Comparison of ENCODE assay signal across 15 cellular contexts in genomic region chr17:41910701-41911391, GRCh38. TPM values are rescaled to one million over a fixed set of nuclear protein-coding genes. Genes with fewer than 3 reads are reported as not detected.
DNase-seq lines count a peak whose midpoint lies in the region; ATAC-seq and TF ChIP-seq lines count a peak whose summit lies in the region.
"Had no signal": no experiment of that assay in that cellular context is flagged by ENCODE, and none has a peak within 500 bp of the region (broad histone marks: within the 10 kb centered on the region; RNA-seq: fewer than 3 reads in every experiment).

No MANE protein-coding gene starts in this region.

- TF ChIP-seq POLR2A in uterus (IDR thresholded peaks at IDR 0.05) (no peak), sigmoid colon (IDR thresholded peaks at IDR 0.05) (no peak)

- peaks cover 15% of the 10 kb centered on the region for H3K4me1 ChIP-seq in mammary epithelial cell (ENCODE audit: insufficient read depth, low read length)
- peaks cover 70% of the 10 kb centered on the region for H3K4me1 ChIP-seq in mesenchymal stem cell (ENCODE audit: control insufficient read depth, insufficient read depth, low read depth, low read length)
- H3K4me1 ChIP-seq in uterus = no peaks in the 10 kb centered on the region
- peaks cover 0 to 2% (median 0%) of the 10 kb centered on the region in 4 donors for H3K4me1 ChIP-seq in sigmoid colon

- no peak overlapping the region for H2BK5ac ChIP-seq in mesenchymal stem cell (ENCODE audit: low read depth, low read length, poor library complexity, severe bottlenecking)

- H2AFZ ChIP-seq in mammary epithelial cell (ENCODE audit: low read depth, low read length) (no peak overlapping the region), mesenchymal stem cell (ENCODE audit: low read depth, low read length) (no peak overlapping the region)

- TF ChIP-seq CTCF in AG09319 (IDR thresholded peaks at IDR 0.05; ENCODE audit: low read depth, low read length) (no peak), mammary epithelial cell (conservative IDR thresholded peaks at IDR 0.05 in 1 of 2, IDR thresholded peaks at IDR 0.05 in 1 of 2; ENCODE audit: extremely low read depth in 1 of 2, insufficient read depth in 1 of 2, low read depth in 1 of 2, low read length in 2 of 2) (no peak), Calu3 (IDR thresholded peaks at IDR 0.05; ENCODE audit: unreplicated experiment) (no peak), uterus (IDR thresholded peaks at IDR 0.05) (no peak), sigmoid colon (IDR thresholded peaks at IDR 0.05) (no peak)

- H2BK12ac ChIP-seq in mesenchymal stem cell (ENCODE audit: low read length in 2 of 2) = no peak overlapping the region

- intact Hi-C loops in mammary epithelial cell (cut with micrococcal nuclease) = no loop called here
- intact Hi-C loops in Calu3 (cut with micrococcal nuclease; ENCODE audit: unreplicated experiment) = no loop called here
- intact Hi-C loops in uterus (cut with DNase I; ENCODE audit: low total_unique reads) = no loop called here
- intact Hi-C loops in sigmoid colon (cut with DNase I) = no loop called here

- peaks cover 90% of the 10 kb centered on the region for H3K36me3 Mint-ChIP-seq in Calu3 (ENCODE audit: insufficient read depth, unreplicated experiment)

- H4K8ac ChIP-seq in mesenchymal stem cell (ENCODE audit: low read length) = no peak overlapping the region

- dilution Hi-C loops in mammary epithelial cell (cut with HindIII; ENCODE audit: low sequenced_read_pairs) = no loop called here

- H3K4me3 Mint-ChIP-seq in Calu3 (ENCODE audit: low read depth, unreplicated experiment) = no peak overlapping the region
- H3K4me3 Mint-ChIP-seq: CD4-positive, alpha-beta memory T cell had no signal

- no peak overlapping the region for H2BK120ac ChIP-seq in mesenchymal stem cell (ENCODE audit: low read depth, low read length)

- H2AK5ac ChIP-seq in mesenchymal stem cell (ENCODE audit: low read length, severe bottlenecking) = peak overlapping the region; percentile 70

- in situ Hi-C loops in mammary epithelial cell (cut with MboI; ENCODE audit: low sequenced_read_pairs in 2 of 2) = no loop called here

- H4K91ac ChIP-seq in mesenchymal stem cell (ENCODE audit: low read length) = peak overlapping the region; percentile 41

- H3K4me3 ChIP-seq in mammary epithelial cell (replicated peaks in 1 of 3; ENCODE audit: insufficient read depth in 1 of 3, low read depth in 2 of 3, low read length in 3 of 3) = no peak overlapping the region
- no peak overlapping the region for H3K4me3 ChIP-seq in mesenchymal stem cell (ENCODE audit: insufficient read depth in 1 of 2, low read depth in 1 of 2, low read length in 2 of 2)
- H3K4me3 ChIP-seq in uterus = no peak overlapping the region
- no peak overlapping the region for H3K4me3 ChIP-seq in sigmoid colon
- H3K4me3 ChIP-seq: tibial nerve had no signal

- no peak for TF ChIP-seq EP300 in sigmoid colon (IDR thresholded peaks at IDR 0.05)

- DNase-seq in AG09319 (ENCODE audit: extremely low read depth, low read depth) = peak; percentile 90
- peak; percentile 98 for DNase-seq in HT1080 (ENCODE audit: low read depth)
- peak; percentile 19 for DNase-seq in mammary epithelial cell
- DNase-seq in mesenchymal stem cell = peak; percentile 96
- no peak for DNase-seq in Calu3
- no peak for DNase-seq in uterus
- no peak for DNase-seq in sigmoid colon
- DNase-seq: activated naive CD4-positive, alpha-beta T cell treated with Interleukin-2 at 50 U/mL for 16 hours; CD4-positive, alpha-beta memory T cell; effector memory CD4-positive, alpha-beta T cell; Karpas-422; SHP77 had no signal

- 93% methylated on average over 13 of the region's 13 CpGs for WGBS in mammary epithelial cell (ENCODE audit: low coverage, missing lambda C conversion rate)
- WGBS in mesenchymal stem cell = 54% methylated on average over 13 of the region's 13 CpGs
- 94 to 95% methylated on average over 13 of the region's 13 CpGs for WGBS in sigmoid colon, 2 donors

- H3K9me3 Mint-ChIP-seq in Calu3 (ENCODE audit: low read depth, unreplicated experiment) = no peaks in the 10 kb centered on the region
- H3K9me3 Mint-ChIP-seq: CD4-positive, alpha-beta memory T cell had no signal

- CTCF ChIA-PET in mammary epithelial cell (lab: Charles Lee; ENCODE audit: low non-redundant PET) (no interaction called here), Calu3 (lab: Charles Lee) (interaction anchor here (0.6 kb wide), 1 partner anchor 9 kb away, joined by 3 read pairs; no protein-coding TSS in a partner anchor)

- H3K18ac ChIP-seq in mesenchymal stem cell (ENCODE audit: low read depth in 1 of 2, low read length in 2 of 2) = no peak overlapping the region

- no peaks in the 10 kb centered on the region for H3K9me3 ChIP-seq in mammary epithelial cell (replicated peaks; ENCODE audit: insufficient read depth, low read length)
- H3K9me3 ChIP-seq in mesenchymal stem cell (ENCODE audit: control insufficient read depth, low read length) = no peaks in the 10 kb centered on the region
- H3K9me3 ChIP-seq in uterus = no peaks in the 10 kb centered on the region
- no peaks in the 10 kb centered on the region for H3K9me3 ChIP-seq in sigmoid colon
- H3K9me3 ChIP-seq: neutrophil, tibial nerve had no signal

- no peaks in the 10 kb centered on the region for H3K27me3 Mint-ChIP-seq in Calu3 (ENCODE audit: unreplicated experiment)
- H3K27me3 Mint-ChIP-seq: CD4-positive, alpha-beta memory T cell had no signal

- no peak overlapping the region for H3K23ac ChIP-seq in mesenchymal stem cell (ENCODE audit: low read length in 2 of 2)

- H3K27ac ChIP-seq in mammary epithelial cell (ENCODE audit: insufficient read depth, low read depth, low read length) (no peak overlapping the region), mesenchymal stem cell (ENCODE audit: low read length, poor library complexity, severe bottlenecking) (peak overlapping the region; percentile 78), uterus (no peak overlapping the region), sigmoid colon (no peak overlapping the region)
- H3K27ac ChIP-seq: neutrophil, tibial nerve had no signal

- H3K4ac ChIP-seq in mesenchymal stem cell (ENCODE audit: low read depth in 1 of 2, low read length in 2 of 2) = no peak overlapping the region

- no peak overlapping the region for H3K27ac Mint-ChIP-seq in Calu3 (ENCODE audit: unreplicated experiment)
- H3K27ac Mint-ChIP-seq: CD4-positive, alpha-beta memory T cell had no signal

- H3K27me3 ChIP-seq in mammary epithelial cell (ENCODE audit: insufficient read depth, low read length) (no peaks in the 10 kb centered on the region), mesenchymal stem cell (ENCODE audit: control insufficient read depth in 1 of 2, insufficient read depth in 1 of 2, low read length in 2 of 2) (no peaks in the 10 kb centered on the region), uterus (no peaks in the 10 kb centered on the region), sigmoid colon (no peaks in the 10 kb centered on the region)
- H3K27me3 ChIP-seq: neutrophil, tibial nerve had no signal

- H3K9ac ChIP-seq in mammary epithelial cell (ENCODE audit: insufficient read depth, low read length) = no peak overlapping the region
- H3K9ac ChIP-seq in mesenchymal stem cell (ENCODE audit: low read length) = peak overlapping the region; percentile 52

- H3K4me1 Mint-ChIP-seq in Calu3 (ENCODE audit: low read depth, unreplicated experiment) = peaks cover 71% of the 10 kb centered on the region

- H3K36me3 ChIP-seq in mammary epithelial cell (ENCODE audit: insufficient read depth, low read length) = peaks cover 61% of the 10 kb centered on the region
- H3K36me3 ChIP-seq in mesenchymal stem cell (ENCODE audit: control insufficient read depth in 1 of 2, insufficient read depth in 2 of 2, low read depth in 1 of 2, low read length in 2 of 2) = peaks cover 74% of the 10 kb centered on the region in 2 experiments
- no peaks in the 10 kb centered on the region for H3K36me3 ChIP-seq in uterus
- peaks cover 20 to 79% (median 58%) of the 10 kb centered on the region in 4 donors for H3K36me3 ChIP-seq in sigmoid colon

- H3K79me1 ChIP-seq in mesenchymal stem cell (replicated peaks; ENCODE audit: low read length, poor library complexity, severe bottlenecking) = peaks cover 4% of the 10 kb centered on the region

- H3K79me2 ChIP-seq in mammary epithelial cell (ENCODE audit: insufficient read depth, low read length) = peaks cover 96% of the 10 kb centered on the region

- no peak overlapping the region for H3K14ac ChIP-seq in mesenchymal stem cell (ENCODE audit: low read length in 2 of 2)

- H3K4me2 ChIP-seq in mammary epithelial cell (ENCODE audit: insufficient read depth, low read depth, low read length) (no peak overlapping the region), mesenchymal stem cell (ENCODE audit: low read length, poor library complexity, severe bottlenecking) (no peak overlapping the region)

- peak overlapping the region; percentile 38 for H2BK15ac ChIP-seq in mesenchymal stem cell (ENCODE audit: low read depth, poor library complexity, severe bottlenecking)

- peaks cover 21% of the 10 kb centered on the region for H4K20me1 ChIP-seq in mammary epithelial cell (ENCODE audit: insufficient read depth, low read length)

- BruUV-seq in mammary epithelial cell (replicated peaks; lab: Mats Ljungman, UMichigan) (no TSS peak), Calu3 (replicated peaks; lab: Mats Ljungman, UMichigan) (no TSS peak)

- ATAC-seq in HG03432 (IDR thresholded peaks at IDR 0.05; ENCODE audit: unreplicated experiment) = no peak

RNA-seq across cellular contexts. Expression of gene ACLY, which starts 7.9 kb away (rescaled TPM):
- total RNA-seq in HT1080 (2014; rRNA removed; shearing (Covaris generic)) = 205 and 226 TPM in 2 replicates
- 122 and 143 TPM in 2 replicates for polyA plus RNA-seq in HT1080 (2015; cell fraction: cytosol; rRNA removed)
- polyA plus RNA-seq in HT1080 (2015; cell fraction: nucleus; rRNA removed) = 317 and 321 TPM in 2 replicates
- total RNA-seq in mammary epithelial cell (100 to 1,000 TPM; 251 to 387 TPM), Calu3 (2022) (258 and 265 TPM in 2 replicates), uterus (100 to 1,000 TPM in 1 of 4 donors, 10 to 100 TPM in 3; 30.0 to 108 (median 67.3) TPM), sigmoid colon (10 to 100 TPM; 41.0 to 56.2 (median 44.7) TPM)
- polyA plus RNA-seq in mammary epithelial cell (424 TPM), sigmoid colon (10 to 100 TPM; 27.0 to 55.1 (median 33.3) TPM)
- 901 TPM for polyA minus RNA-seq in mammary epithelial cell
- 188 TPM for polyA plus RNA-seq in mesenchymal stem cell (2013, experiment 1 of 2)
- 182 TPM for polyA plus RNA-seq in mesenchymal stem cell (2013, experiment 2 of 2)

RNA-seq across cellular contexts. Expression of gene ODAD4, which starts 19.6 kb away (rescaled TPM):
- total RNA-seq in HT1080 (2014; rRNA removed; shearing (Covaris generic)) = 0.10 TPM in 1 of 2 replicates, not detected in the other
- polyA plus RNA-seq in HT1080 (2015; cell fraction: cytosol; rRNA removed) = 0.21 and 0.98 TPM in 2 replicates
- polyA plus RNA-seq in HT1080 (2015; cell fraction: nucleus; rRNA removed) = 0.74 and 2.6 TPM in 2 replicates
- total RNA-seq in mammary epithelial cell = 1 to 10 TPM in 1 of 2 donors, under 1 TPM in 1; 0.83 to 1.9 TPM
- polyA plus RNA-seq in mammary epithelial cell = 0.23 TPM
- not detected for polyA minus RNA-seq in mammary epithelial cell
- 1.0 TPM for polyA plus RNA-seq in mesenchymal stem cell (2013, experiment 1 of 2)
- polyA plus RNA-seq in mesenchymal stem cell (2013, experiment 2 of 2) = 0.51 TPM
- total RNA-seq in Calu3 (2022) = 0.73 and 2.7 TPM in 2 replicates
- 1 to 10 TPM in 3 of 4 donors, not detected in 1; 1.8 to 3.2 (median 3.2) TPM for total RNA-seq in uterus
- 1 to 10 TPM; 1.4 to 2.2 (median 1.6) TPM for total RNA-seq in sigmoid colon
- under 1 TPM in 1 of 3 donors, not detected in 2; 0.41 TPM for polyA plus RNA-seq in sigmoid colon

RNA-seq across cellular contexts. Expression of gene KLHL11, which starts 45.6 kb away (rescaled TPM):
- total RNA-seq in HT1080 (2014; rRNA removed; shearing (Covaris generic)) = 25.1 and 26.3 TPM in 2 replicates
- 5.8 and 8.5 TPM in 2 replicates for polyA plus RNA-seq in HT1080 (2015; cell fraction: cytosol; rRNA removed)
- 10.3 and 12.5 TPM in 2 replicates for polyA plus RNA-seq in HT1080 (2015; cell fraction: nucleus; rRNA removed)
- 10 to 100 TPM; 14.5 to 43.2 TPM for total RNA-seq in mammary epithelial cell
- 6.9 TPM for polyA plus RNA-seq in mammary epithelial cell
- polyA minus RNA-seq in mammary epithelial cell = 18.2 TPM
- polyA plus RNA-seq in mesenchymal stem cell (2013, experiment 1 of 2) = 2.7 TPM
- 2.6 TPM for polyA plus RNA-seq in mesenchymal stem cell (2013, experiment 2 of 2)
- total RNA-seq in Calu3 (2022) = 25.3 and 25.6 TPM in 2 replicates
- 10 to 100 TPM; 19.7 to 73.3 (median 38.5) TPM for total RNA-seq in uterus
- total RNA-seq in sigmoid colon = 10 to 100 TPM; 16.1 to 21.6 (median 19.2) TPM
- 1 to 10 TPM in 1 of 3 donors, under 1 TPM in 1, not detected in 1; 0.46 to 2.0 TPM for polyA plus RNA-seq in sigmoid colon

RNA-seq across cellular contexts. Expression of gene CNP, which starts 55.7 kb away (rescaled TPM):
- 41.7 and 66.7 TPM in 2 replicates for total RNA-seq in HT1080 (2014; rRNA removed; shearing (Covaris generic))
- 45.1 and 49.7 TPM in 2 replicates for polyA plus RNA-seq in HT1080 (2015; cell fraction: cytosol; rRNA removed)
- 40.0 and 41.4 TPM in 2 replicates for polyA plus RNA-seq in HT1080 (2015; cell fraction: nucleus; rRNA removed)
- total RNA-seq in mammary epithelial cell = 10 to 100 TPM; 61.7 to 72.6 TPM
- 40.4 TPM for polyA plus RNA-seq in mammary epithelial cell
- 69.9 TPM for polyA minus RNA-seq in mammary epithelial cell
- 51.3 TPM for polyA plus RNA-seq in mesenchymal stem cell (2013, experiment 1 of 2)
- 50.8 TPM for polyA plus RNA-seq in mesenchymal stem cell (2013, experiment 2 of 2)
- 144 and 156 TPM in 2 replicates for total RNA-seq in Calu3 (2022)
- total RNA-seq in uterus = 10 to 100 TPM; 10.2 to 74.7 (median 40.2) TPM
- 10 to 100 TPM; 52.0 to 71.3 (median 65.2) TPM for total RNA-seq in sigmoid colon
- polyA plus RNA-seq in sigmoid colon = 10 to 100 TPM; 24.0 to 48.0 (median 25.2) TPM

Comparison
In these comparisons a context has a peak if more than half of its experiments do, and no peak if none do; other contexts are left out.
1. DNase-seq: peak in AG09319 (single experiment), HT1080 (single experiment), mammary epithelial cell (single experiment) and mesenchymal stem cell (single experiment); none in Calu3 (single experiment), uterus (0 of 2) and sigmoid colon (single experiment).